Comparison of ENCODE assay signal across 8 cellular contexts in genomic region chr2:18387479-18388206, GRCh38.
A peak's percentile ranks its signal among the peaks of the same experiment; 100 is the strongest.
DNase-seq lines count a peak whose midpoint lies in the region; ATAC-seq and TF ChIP-seq lines count a peak whose summit lies in the region.

No MANE protein-coding gene starts in this region.

- 48 to 50% methylated on average over 15 of the region's 15 CpGs for WGBS in aorta, 2 donors

- H3K27me3 ChIP-seq in aorta (ENCODE audit: control insufficient read depth in 1 of 2, insufficient read depth in 2 of 2, low read length in 1 of 2) = no peaks in the 10 kb centered on the region

- DNase-seq in GM10248 (ENCODE audit: extremely low spot score) = peak; percentile 56
- DNase-seq in H4 (ENCODE audit: low spot score) = peak; percentile 50
- DNase-seq in LHCN-M2 (ENCODE audit: low read depth) = peak; percentile 67
- peak; percentile 51 for DNase-seq in SHP77 treated with DMSO at 0.1 percent for 48 hours (lab: John Stamatoyannopoulos, UW)
- DNase-seq in activated naive CD4-positive, alpha-beta T cell treated with anti-CD3 and anti-CD28 coated beads for 36 hours = peak; percentile 74
- DNase-seq in Right ventricle myocardium inferior (ENCODE audit: missing footprints) = peak; percentile 74
- peak; percentile 89 for DNase-seq in posterior vena cava (ENCODE audit: low spot score)
- DNase-seq in aorta = peak; percentile 79 to 85

- H3K4me1 ChIP-seq in aorta (ENCODE audit: control insufficient read depth in 1 of 2, insufficient read depth in 2 of 2, low read length in 2 of 2) = no peaks in the 10 kb centered on the region

- peak overlapping the region in 1 of 2 donors; percentile 13 for H3K27ac ChIP-seq in aorta (ENCODE audit: low read depth in 1 of 2, low read length in 2 of 2)

- H3K36me3 Mint-ChIP-seq in activated naive CD4-positive, alpha-beta T cell treated with anti-CD3 and anti-CD28 coated beads for 36 hours (ENCODE audit: low read depth) = no peaks in the 10 kb centered on the region

- peak; percentile 92 for TF ChIP-seq CTCF in GM10248 (IDR thresholded peaks at IDR 0.05; ENCODE audit: control extremely low read depth, extremely low read depth, low read depth, missing control alignments)

- H3K9me3 ChIP-seq in aorta (ENCODE audit: control insufficient read depth, low read length) = no peaks in the 10 kb centered on the region

- ATAC-seq in Right ventricle myocardium inferior (peak; percentile 91), aorta (ENCODE audit: low FRiP score) (peak; percentile 92)

- no peaks in the 10 kb centered on the region for H3K9me3 Mint-ChIP-seq in activated naive CD4-positive, alpha-beta T cell treated with anti-CD3 and anti-CD28 coated beads for 36 hours

- no peaks in the 10 kb centered on the region for H3K27me3 Mint-ChIP-seq in activated naive CD4-positive, alpha-beta T cell treated with anti-CD3 and anti-CD28 coated beads for 36 hours (ENCODE audit: low read depth)

- no peaks in the 10 kb centered on the region for H3K36me3 ChIP-seq in aorta (ENCODE audit: control insufficient read depth in 1 of 2, insufficient read depth in 2 of 2, low read length in 1 of 2)

- H3K4me1 Mint-ChIP-seq in activated naive CD4-positive, alpha-beta T cell treated with anti-CD3 and anti-CD28 coated beads for 36 hours (ENCODE audit: low read depth) = no peaks in the 10 kb centered on the region

- POLR2A ChIA-PET in GM10248 (lab: Yijun Ruan, JAX) = no interaction called here

- intact Hi-C loops in activated naive CD4-positive, alpha-beta T cell treated with anti-CD3 and anti-CD28 coated beads for 36 hours (cut with micrococcal nuclease) = loop anchor here (1.0 to 5.0 kb wide), 4 partner anchors 49 to 1476 kb away; partner anchors contain the start of gene OSR1
- intact Hi-C loops in Right ventricle myocardium inferior (cut with DNase I) = loop anchor here (5.0 to 10.0 kb wide), 2 partner anchors 1475 to 1707 kb away; no protein-coding TSS in a partner anchor
- intact Hi-C loops in posterior vena cava (cut with DNase I) = loop anchor here (2.0 to 10.0 kb wide), 3 partner anchors 45 to 1477 kb away; partner anchors contain the start of gene OSR1 (in 1 of the 2)
- intact Hi-C loops in aorta (cut with DNase I) = loop anchor here (5.0 to 10.0 kb wide), 4 partner anchors 35 to 1477 kb away; no protein-coding TSS in a partner anchor

- CTCF ChIA-PET in GM10248 (lab: Yijun Ruan, JAX) = interaction anchor here (0.6 to 2.8 kb wide), 19 partner anchors 8 to 1511 kb away, joined by 3 to 16 read pairs (median 4); no protein-coding TSS in a partner anchor
- CTCF ChIA-PET in activated naive CD4-positive, alpha-beta T cell treated with anti-CD3 and anti-CD28 coated beads for 36 hours (lab: Charles Lee) = interaction anchor here (0.6 to 1.5 kb wide), 10 partner anchors 9 to 697 kb away, joined by 3 to 4 read pairs (median 3); no protein-coding TSS in a partner anchor

- H3K4me3 ChIP-seq in aorta (ENCODE audit: low read length in 2 of 2) = no peak overlapping the region

- H3K4me3 Mint-ChIP-seq in activated naive CD4-positive, alpha-beta T cell treated with anti-CD3 and anti-CD28 coated beads for 36 hours = no peak overlapping the region

- no peak overlapping the region for H3K27ac Mint-ChIP-seq in activated naive CD4-positive, alpha-beta T cell treated with anti-CD3 and anti-CD28 coated beads for 36 hours
